In the genomic region with DNA sequence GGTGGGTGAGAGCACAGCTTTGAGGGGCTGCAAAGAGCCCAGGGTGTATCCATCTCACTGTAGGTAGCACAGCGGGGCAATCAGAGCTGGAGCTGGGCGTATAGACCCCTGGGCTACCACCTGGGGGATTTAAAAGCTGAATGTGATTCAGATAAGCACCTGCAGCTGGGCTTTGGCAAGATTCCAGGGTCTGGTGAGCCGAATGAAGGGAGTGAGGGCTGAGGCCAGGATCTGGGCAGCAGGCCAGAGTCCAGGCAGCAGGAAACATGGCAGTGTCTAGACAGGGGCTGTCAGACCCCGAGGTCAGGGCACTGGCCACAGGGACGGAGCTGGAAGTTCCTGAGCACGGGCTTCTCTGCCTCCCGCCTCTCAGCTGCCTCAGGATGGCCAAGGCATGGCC, we compare ENCODE assay signal across 10 cellular contexts. TPM values are rescaled to one million over a fixed set of nuclear protein-coding genes. Genes with fewer than 3 reads are reported as not detected.
DNase-seq lines count a peak whose midpoint lies in the region; ATAC-seq and TF ChIP-seq lines count a peak whose summit lies in the region.
"Had no signal": no experiment of that assay in that cellular context is flagged by ENCODE, and none has a peak within 500 bp of the region (broad histone marks: within the 10 kb centered on the region; RNA-seq: fewer than 3 reads in every experiment).

No MANE protein-coding gene starts in this region.

- no peaks in the 10 kb centered on the region for H3K9me3 Mint-ChIP-seq in activated CD8-positive, alpha-beta memory T cell treated with anti-CD3 and anti-CD28 coated beads, Interleukin-2, amount 10 ng/mL, durations not matched to agents 7 days and 5 days (ENCODE audit: low read depth)
- H3K9me3 Mint-ChIP-seq in activated naive CD8-positive, alpha-beta T cell treated with anti-CD3 and anti-CD28 coated beads for 36 hours = no peaks in the 10 kb centered on the region
- no peaks in the 10 kb centered on the region for H3K9me3 Mint-ChIP-seq in natural killer cell
- H3K9me3 Mint-ChIP-seq: CD4-positive, CD25-positive, alpha-beta regulatory T cell had no signal

- ATAC-seq in left colon (no peak), natural killer cell (no peak)
- ATAC-seq in activated CD8-positive, alpha-beta memory T cell treated with anti-CD3 and anti-CD28 coated beads, Interleukin-2, amount 10 ng/mL, durations not matched to agents 7 days and 5 days = no peak

- intact Hi-C loops in left colon (cut with DNase I, micrococcal nuclease) = no loop called here
- intact Hi-C loops in natural killer cell (cut with micrococcal nuclease) = no loop called here

- H3K4me3 Mint-ChIP-seq in activated CD8-positive, alpha-beta memory T cell treated with anti-CD3 and anti-CD28 coated beads, Interleukin-2, amount 10 ng/mL, durations not matched to agents 7 days and 5 days = no peak overlapping the region
- no peak overlapping the region for H3K4me3 Mint-ChIP-seq in activated naive CD8-positive, alpha-beta T cell treated with anti-CD3 and anti-CD28 coated beads for 36 hours
- no peak overlapping the region for H3K4me3 Mint-ChIP-seq in natural killer cell
- H3K4me3 Mint-ChIP-seq: CD4-positive, CD25-positive, alpha-beta regulatory T cell had no signal

- no peaks in the 10 kb centered on the region for H3K36me3 Mint-ChIP-seq in activated CD8-positive, alpha-beta memory T cell treated with anti-CD3 and anti-CD28 coated beads, Interleukin-2, amount 10 ng/mL, durations not matched to agents 7 days and 5 days
- no peaks in the 10 kb centered on the region for H3K36me3 Mint-ChIP-seq in activated naive CD8-positive, alpha-beta T cell treated with anti-CD3 and anti-CD28 coated beads for 36 hours
- no peaks in the 10 kb centered on the region for H3K36me3 Mint-ChIP-seq in natural killer cell
- H3K36me3 Mint-ChIP-seq: CD4-positive, CD25-positive, alpha-beta regulatory T cell had no signal

- no peak overlapping the region for H3K27ac Mint-ChIP-seq in activated CD8-positive, alpha-beta memory T cell treated with anti-CD3 and anti-CD28 coated beads, Interleukin-2, amount 10 ng/mL, durations not matched to agents 7 days and 5 days
- H3K27ac Mint-ChIP-seq in activated naive CD8-positive, alpha-beta T cell treated with anti-CD3 and anti-CD28 coated beads for 36 hours = no peak overlapping the region
- H3K27ac Mint-ChIP-seq in natural killer cell = no peak overlapping the region
- H3K27ac Mint-ChIP-seq: CD4-positive, CD25-positive, alpha-beta regulatory T cell had no signal

- no peak overlapping the region for H3K4me3 ChIP-seq in astrocyte of the spinal cord (ENCODE audit: low read depth, low read length)

- in situ Hi-C loops in astrocyte of the spinal cord (cut with HindIII; ENCODE audit: low sequenced_read_pairs) = no loop called here

- TF ChIP-seq CTCF in astrocyte of the spinal cord (IDR thresholded peaks at IDR 0.05; ENCODE audit: low read depth, low read length) (no peak), natural killer cell (IDR thresholded peaks at IDR 0.05) (no peak)

- H3K4me1 Mint-ChIP-seq in activated CD8-positive, alpha-beta memory T cell treated with anti-CD3 and anti-CD28 coated beads, Interleukin-2, amount 10 ng/mL, durations not matched to agents 7 days and 5 days = peaks cover 3% of the 10 kb centered on the region
- no peaks in the 10 kb centered on the region for H3K4me1 Mint-ChIP-seq in activated naive CD8-positive, alpha-beta T cell treated with anti-CD3 and anti-CD28 coated beads for 36 hours
- H3K4me1 Mint-ChIP-seq in natural killer cell = no peaks in the 10 kb centered on the region
- H3K4me1 Mint-ChIP-seq: CD4-positive, CD25-positive, alpha-beta regulatory T cell had no signal

- peak; percentile 96 for DNase-seq in COR-L47 (lab: John Stamatoyannopoulos, UW)
- DNase-seq in NCI-H146 (lab: John Stamatoyannopoulos, UW) = peak; percentile 93
- DNase-seq in astrocyte of the spinal cord (ENCODE audit: low read depth, low spot score) = peak; percentile 51
- DNase-seq in left colon = peak; percentile 52 to 65
- no peak for DNase-seq in activated CD8-positive, alpha-beta memory T cell treated with anti-CD3 and anti-CD28 coated beads, Interleukin-2, amount 10 ng/mL, durations not matched to agents 7 days and 5 days
- DNase-seq in stimulated activated CD8-positive, alpha-beta memory T cell treated with anti-CD3 and anti-CD28 coated beads, Interleukin-4, amount 100 ng/mL, for 48 hours = no peak
- no peak for DNase-seq in activated naive CD8-positive, alpha-beta T cell treated with anti-CD3 and anti-CD28 coated beads for 36 hours
- no peak for DNase-seq in natural killer cell
- DNase-seq: CD4-positive, CD25-positive, alpha-beta regulatory T cell; NCI-H187 treated with DMSO at 0.1 percent for 48 hours had no signal

- no peaks in the 10 kb centered on the region for H3K27me3 Mint-ChIP-seq in activated CD8-positive, alpha-beta memory T cell treated with anti-CD3 and anti-CD28 coated beads, Interleukin-2, amount 10 ng/mL, durations not matched to agents 7 days and 5 days
- H3K27me3 Mint-ChIP-seq in activated naive CD8-positive, alpha-beta T cell treated with anti-CD3 and anti-CD28 coated beads for 36 hours = peaks cover 27% of the 10 kb centered on the region
- peaks cover 0 to 5% of the 10 kb centered on the region in 2 donors for H3K27me3 Mint-ChIP-seq in natural killer cell (ENCODE audit: low read depth in 2 of 2)

- CTCF ChIA-PET in activated CD8-positive, alpha-beta memory T cell treated with anti-CD3 and anti-CD28 coated beads, Interleukin-2, amount 10 ng/mL, durations not matched to agents 7 days and 5 days (lab: Charles Lee) = interaction anchor here (0.6 to 2.0 kb wide), 3 partner anchors 229 to 232 kb away, joined by 3 to 6 read pairs (median 4); no protein-coding TSS in a partner anchor

RNA-seq across cellular contexts. Expression of a gene that starts 8.7 kb away (rescaled TPM):
- total RNA-seq in left colon = 100 to 1,000 TPM; 264 to 515 TPM
- total RNA-seq in activated CD8-positive, alpha-beta memory T cell treated with anti-CD3 and anti-CD28 coated beads, Interleukin-2, amount 10 ng/mL, durations not matched to agents 7 days and 5 days = 10 to 100 TPM in 1 of 2 experiments, 1 to 10 TPM in 1; 5.3 to 11.1 TPM
- 1 to 10 TPM; 5.1 TPM for total RNA-seq in activated naive CD8-positive, alpha-beta T cell treated with anti-CD3 and anti-CD28 coated beads for 36 hours
- 1 to 10 TPM in 1 of 3 donors, not detected in 2; 1.3 TPM for total RNA-seq in natural killer cell
- total RNA-seq: CD4-positive, CD25-positive, alpha-beta regulatory T cell had no signal

Comparison
In these comparisons a context has a peak if more than half of its experiments do, and no peak if none do; other contexts are left out.
1. DNase-seq: peak in COR-L47 (single experiment), NCI-H146 (single experiment), astrocyte of the spinal cord (single experiment) and left colon (2 of 2); none in activated CD8-positive, alpha-beta memory T cell treated with anti-CD3 and anti-CD28 coated beads, Interleukin-2, amount 10 ng/mL, durations not matched to agents 7 days and 5 days (single experiment), stimulated activated CD8-positive, alpha-beta memory T cell treated with anti-CD3 and anti-CD28 coated beads, Interleukin-4, amount 100 ng/mL, for 48 hours (single experiment), activated naive CD8-positive, alpha-beta T cell treated with anti-CD3 and anti-CD28 coated beads for 36 hours (single experiment) and natural killer cell (single experiment).
2. RNA of a gene that starts 8.7 kb away (total RNA-seq): 264 to 515 TPM in left colon; 5.3 to 11.1 TPM in activated CD8-positive, alpha-beta memory T cell treated with anti-CD3 and anti-CD28 coated beads, Interleukin-2, amount 10 ng/mL, durations not matched to agents 7 days and 5 days, 5.1 TPM in activated naive CD8-positive, alpha-beta T cell treated with anti-CD3 and anti-CD28 coated beads for 36 hours and 1.3 TPM in natural killer cell; every median in the first group is over 10 times any median in the second.